Comparison of ENCODE assay signal across 1 cellular context in the genomic region with DNA sequence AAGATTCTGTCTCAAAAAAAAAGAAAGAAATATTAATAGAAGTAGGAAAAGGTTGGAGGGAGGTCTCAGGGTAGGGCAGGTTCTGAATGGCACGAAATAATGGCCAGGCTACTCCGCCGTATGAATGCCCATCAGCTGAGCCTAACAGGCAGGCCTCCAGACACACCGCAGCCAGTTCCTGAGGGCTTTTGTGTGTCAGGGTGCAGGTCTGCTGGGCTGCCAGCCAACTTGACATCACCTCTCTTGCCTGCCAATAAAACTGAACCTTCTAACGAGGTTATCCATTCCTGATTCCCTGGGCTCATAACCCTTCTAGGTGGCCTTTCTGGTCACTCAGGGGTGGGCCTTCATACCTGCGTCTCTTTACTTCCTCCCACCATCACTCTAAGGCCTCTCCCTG.
TF ChIP-seq lines count a peak whose summit lies in the region.

No MANE protein-coding gene starts in this region.

TF ChIP-seq in HepG2, 621 proteins besides CTCF, POLR2A, EP300 and RAD21:
- TF ChIP-seq ZNF724P (CRISPR knock-in tag; IDR thresholded peaks at IDR 0.05; ENCODE audit: borderline replicate concordance) (no peak), RBM22 (optimal IDR thresholded peaks at IDR 0.05; ENCODE audit: low read length) (no peak), CBX2 (IDR thresholded peaks at IDR 0.05; ENCODE audit: low read depth, low read length) (no peak), CBX2 (CRISPR knock-in tag; IDR thresholded peaks at IDR 0.05; ENCODE audit: low read depth) (no peak), SALL1 (CRISPR knock-in tag; IDR thresholded peaks at IDR 0.05) (no peak), CBFB (CRISPR knock-in tag; IDR thresholded peaks at IDR 0.05) (no peak), GATAD2A (CRISPR knock-in tag; IDR thresholded peaks at IDR 0.05) (no peak), ARID2 (CRISPR knock-in tag; IDR thresholded peaks at IDR 0.05; ENCODE audit: borderline replicate concordance) (no peak), ZEB1 (IDR thresholded peaks at IDR 0.05; ENCODE audit: insufficient replicate concordance, low read depth) (no peak), SAFB2 (CRISPR knock-in tag; IDR thresholded peaks at IDR 0.05; ENCODE audit: borderline replicate concordance, low read depth) (no peak), TP53 (CRISPR knock-in tag; conservative IDR thresholded peaks at IDR 0.05) (no peak), ZSCAN21 (CRISPR knock-in tag; IDR thresholded peaks at IDR 0.05; ENCODE audit: borderline replicate concordance) (no peak)
- TF ChIP-seq, protein P1, sequence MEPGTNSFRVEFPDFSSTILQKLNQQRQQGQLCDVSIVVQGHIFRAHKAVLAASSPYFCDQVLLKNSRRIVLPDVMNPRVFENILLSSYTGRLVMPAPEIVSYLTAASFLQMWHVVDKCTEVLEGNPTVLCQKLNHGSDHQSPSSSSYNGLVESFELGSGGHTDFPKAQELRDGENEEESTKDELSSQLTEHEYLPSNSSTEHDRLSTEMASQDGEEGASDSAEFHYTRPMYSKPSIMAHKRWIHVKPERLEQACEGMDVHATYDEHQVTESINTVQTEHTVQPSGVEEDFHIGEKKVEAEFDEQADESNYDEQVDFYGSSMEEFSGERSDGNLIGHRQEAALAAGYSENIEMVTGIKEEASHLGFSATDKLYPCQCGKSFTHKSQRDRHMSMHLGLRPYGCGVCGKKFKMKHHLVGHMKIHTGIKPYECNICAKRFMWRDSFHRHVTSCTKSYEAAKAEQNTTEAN (CRISPR knock-in tag; conservative IDR thresholded peaks at IDR 0.05): no peak
TF ChIP-seq in HepG2: peak in this region for 0.
